13 cellular contexts compared by ENCODE assay signal in genomic region chr5:159913048-159913447, GRCh38. TPM values are rescaled to one million over a fixed set of nuclear protein-coding genes. Genes with fewer than 3 reads are reported as not detected.
A peak's percentile ranks its signal among the peaks of the same experiment; 100 is the strongest.
DNase-seq lines count a peak whose midpoint lies in the region; ATAC-seq and TF ChIP-seq lines count a peak whose summit lies in the region.
"Had no signal": no experiment of that assay in that cellular context is flagged by ENCODE, and none has a peak within 500 bp of the region (broad histone marks: within the 10 kb centered on the region; RNA-seq: fewer than 3 reads in every experiment).

No MANE protein-coding gene starts in this region.

- H3K79me2 ChIP-seq in MM.1S (ENCODE audit: low read length) = no peaks in the 10 kb centered on the region

- H3K4me3 ChIP-seq in choroid plexus epithelial cell (ENCODE audit: low read depth, low read length) (no peak overlapping the region), right lobe of liver (no peak overlapping the region), MM.1S (ENCODE audit: low read length) (no peak overlapping the region)
- H3K4me3 ChIP-seq: heart right ventricle had no signal

- H3K27me3 ChIP-seq in right lobe of liver = no peaks in the 10 kb centered on the region
- H3K27me3 ChIP-seq in MM.1S (replicated peaks; ENCODE audit: insufficient read depth, low read length) = no peaks in the 10 kb centered on the region

- DNase-seq in A172 (ENCODE audit: low spot score) (peak; percentile 80), M059J (ENCODE audit: low read depth) (peak; percentile 96), choroid plexus epithelial cell (ENCODE audit: low read depth) (peak; percentile 95), right lobe of liver (peak in 1 of 3 donors; percentile 54), MM.1S (no peak), SIG-M5 (lab: John Stamatoyannopoulos, UW) (no peak)
- DNase-seq: activated T-cell treated with anti-CD3 and anti-CD28 coated beads for 4 hours; central memory CD4-positive, alpha-beta T cell; heart right ventricle; naive thymus-derived CD4-positive, alpha-beta T cell; NCI-H1694 treated with DMSO at 0.1 percent for 48 hours had no signal

- H3K27ac ChIP-seq in right lobe of liver (peak overlapping the region; percentile 21 to 92 (median 90)), MM.1S (ENCODE audit: low read length) (no peak overlapping the region)
- H3K27ac ChIP-seq: heart right ventricle had no signal

- 14% methylated on average over 6 of the region's 6 CpGs for WGBS in right lobe of liver (ENCODE audit: insufficient coverage, low coverage, low lambda C conversion rate, missing lambda C conversion rate)

- H3K9me2 ChIP-seq in MM.1S (replicated peaks; ENCODE audit: insufficient read depth, low read length) = no peaks in the 10 kb centered on the region

- H4K20me1 ChIP-seq in MM.1S (ENCODE audit: insufficient read depth, low read length) = no peaks in the 10 kb centered on the region

- H3K4me1 ChIP-seq in right lobe of liver = peaks cover 0 to 64% (median 32%) of the 10 kb centered on the region in 4 donors
- H3K4me1 ChIP-seq in MM.1S (ENCODE audit: low read length) = no peaks in the 10 kb centered on the region

- H3K9ac ChIP-seq in MM.1S (ENCODE audit: low read length) = no peak overlapping the region

- H2AFZ ChIP-seq in MM.1S (ENCODE audit: low read length) = no peak overlapping the region

- ATAC-seq in right lobe of liver (peak; percentile 4 to 49 (median 24)), GM18517 (IDR thresholded peaks at IDR 0.05; ENCODE audit: unreplicated experiment) (no peak), HG03457 (IDR thresholded peaks at IDR 0.05; ENCODE audit: unreplicated experiment) (no peak)
- ATAC-seq: naive thymus-derived CD4-positive, alpha-beta T cell had no signal

- TF ChIP-seq POLR2A in right lobe of liver (IDR thresholded peaks at IDR 0.05) = no peak

- H3K4me2 ChIP-seq in MM.1S (ENCODE audit: low read depth, low read length) = no peak overlapping the region

- H3K9me3 ChIP-seq in right lobe of liver = no peaks in the 10 kb centered on the region
- no peaks in the 10 kb centered on the region for H3K9me3 ChIP-seq in MM.1S (replicated peaks; ENCODE audit: insufficient read depth, low read length)
- H3K9me3 ChIP-seq: heart right ventricle had no signal

- intact Hi-C loops in right lobe of liver (cut with DNase I) = no loop called here

- H3K36me3 ChIP-seq in right lobe of liver (no peaks in the 10 kb centered on the region), MM.1S (replicated peaks; ENCODE audit: insufficient read depth, low read length) (no peaks in the 10 kb centered on the region)
- H3K36me3 ChIP-seq: heart right ventricle had no signal

- H3F3A ChIP-seq in MM.1S (ENCODE audit: insufficient read depth, low read length) = no peaks in the 10 kb centered on the region

- no peak for TF ChIP-seq CTCF in choroid plexus epithelial cell (conservative IDR thresholded peaks at IDR 0.05; ENCODE audit: low read depth, low read length)
- no peak for TF ChIP-seq CTCF in right lobe of liver (IDR thresholded peaks at IDR 0.05)
- TF ChIP-seq CTCF in MM.1S (IDR thresholded peaks at IDR 0.05; ENCODE audit: low read length) = no peak

RNA-seq across cellular contexts. Expression of gene ADRA1B, which starts 3.2 kb away (rescaled TPM):
- total RNA-seq in A172 (2014; rRNA removed; shearing (Covaris generic)) = 0.91 and 1.6 TPM in 2 replicates
- 1.4 and 1.8 TPM in 2 replicates for total RNA-seq in M059J (2014; rRNA removed; shearing (Covaris generic))
- 10 to 100 TPM in 3 of 6 experiments, 1 to 10 TPM in 3; 7.8 to 17.1 (median 10.2) TPM for total RNA-seq in right lobe of liver

Comparison
In these comparisons a context has a peak if more than half of its experiments do, and no peak if none do; other contexts are left out.
1. DNase-seq: peak in A172 (single experiment), M059J (single experiment) and choroid plexus epithelial cell (single experiment); none in MM.1S (single experiment) and SIG-M5 (single experiment).
2. ATAC-seq: peak in right lobe of liver (4 of 4); none in GM18517 (single experiment) and HG03457 (single experiment).